17 cellular contexts compared by ENCODE assay signal in the genomic region with DNA sequence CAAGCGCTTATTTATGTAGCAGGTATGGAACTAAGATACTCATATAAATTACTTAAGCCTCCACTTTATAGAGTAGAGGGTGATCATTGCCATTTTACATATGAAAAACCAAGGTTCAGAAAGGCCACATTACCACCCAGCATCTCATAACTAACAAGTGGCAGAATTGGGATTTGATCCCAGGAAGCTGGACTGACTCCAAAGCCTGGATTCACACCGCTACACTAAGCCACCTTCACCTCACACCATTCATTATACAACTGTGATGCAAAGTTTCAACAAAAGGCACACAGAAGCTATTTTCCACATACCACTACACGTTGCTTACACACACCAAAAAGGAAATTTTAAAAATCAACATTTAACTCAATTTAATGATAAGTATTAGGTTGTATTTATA.
"Had no signal": no experiment of that assay in that cellular context is flagged by ENCODE, and none has a peak within 500 bp of the region (broad histone marks: within the 10 kb centered on the region; RNA-seq: fewer than 3 reads in every experiment).

No MANE protein-coding gene starts in this region.

- H2AFZ ChIP-seq: hepatocyte had no signal

- H3K4me2 ChIP-seq: hepatocyte had no signal

- H3K27me3 ChIP-seq: colonic mucosa, esophagus muscularis mucosa, heart left ventricle, left lung had no signal

- H3K9me3 ChIP-seq: colonic mucosa, esophagus muscularis mucosa, gastroesophageal sphincter, heart left ventricle, left lung, lower lobe of right lung, mucosa of descending colon had no signal

- H3K36me3 ChIP-seq: colonic mucosa, esophagus muscularis mucosa, gastroesophageal sphincter, heart left ventricle, left lung, lower lobe of right lung had no signal

- H3K4me3 ChIP-seq: colonic mucosa, esophagus muscularis mucosa, gastroesophageal sphincter, heart left ventricle, hepatocyte, left lung, lower lobe of right lung, mucosa of descending colon had no signal

- H3K79me2 ChIP-seq: hepatocyte had no signal

- H3K4me1 ChIP-seq: colonic mucosa, esophagus muscularis mucosa, foreskin keratinocyte, gastroesophageal sphincter, heart left ventricle, left lung, lower lobe of right lung had no signal

- DNase-seq: colonic mucosa; cortex of kidney; effector CD8-positive, alpha-beta T cell; effector memory CD8-positive, alpha-beta T cell; foreskin keratinocyte; heart left ventricle; left cardiac atrium; left lung; left ventricle myocardium superior; lower lobe of right lung; mesenchymal stem cell; mucosa of descending colon; naive B cell; naive thymus-derived CD8-positive, alpha-beta T cell had no signal

- H3K27ac ChIP-seq: colonic mucosa, esophagus muscularis mucosa, foreskin keratinocyte, gastroesophageal sphincter, heart left ventricle, hepatocyte, left lung, lower lobe of right lung had no signal
